ENCODE assay signal across 8 cellular contexts in the genomic region with DNA sequence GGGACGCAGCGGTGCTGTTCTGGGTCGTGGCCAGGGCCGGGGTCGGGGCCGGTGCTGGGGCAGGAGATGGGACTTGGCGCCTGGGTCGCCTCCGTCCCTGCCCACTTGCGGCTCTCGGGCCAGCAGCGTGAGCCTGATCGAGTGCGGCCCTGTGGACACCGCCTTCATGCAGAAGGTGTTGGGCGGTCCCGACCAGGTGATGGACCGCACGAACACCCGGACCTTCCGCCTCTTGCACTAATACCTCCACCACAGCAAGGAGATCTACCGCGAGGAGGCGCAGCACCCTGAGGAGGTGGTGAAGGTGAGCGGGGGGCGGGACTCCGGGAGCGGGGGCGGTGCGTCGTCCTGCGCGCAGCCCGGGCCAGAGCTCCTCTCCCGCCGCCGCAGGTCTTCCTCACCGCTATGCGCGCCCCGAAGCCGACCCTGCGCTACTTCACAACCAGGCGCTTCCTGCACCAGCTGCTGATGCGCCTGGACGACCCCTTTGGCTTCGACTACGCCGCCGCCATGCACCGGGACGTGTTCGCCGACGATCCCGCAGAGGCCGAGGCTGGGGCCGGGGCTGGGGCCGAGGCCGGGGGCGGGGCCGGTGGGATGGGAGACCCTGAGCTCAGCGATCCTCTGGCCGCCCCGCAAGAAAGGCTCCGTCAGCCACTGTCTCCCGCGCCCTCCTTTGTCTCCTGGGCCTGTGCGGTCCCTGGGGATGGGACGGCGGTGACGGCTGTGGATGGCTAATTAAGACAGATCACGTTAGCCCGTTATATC.
DNase-seq lines count a peak whose midpoint lies in the region; ATAC-seq, FAIRE-seq and TF ChIP-seq lines count a peak whose summit lies in the region.

No MANE protein-coding gene starts in this region.

- no peaks in the 10 kb centered on the region for H3K79me2 ChIP-seq in KMS-11 (ENCODE audit: insufficient read depth, low read depth)

- no peaks in the 10 kb centered on the region for H3K9me3 Mint-ChIP-seq in stimulated activated naive CD8-positive, alpha-beta T cell treated with anti-CD3 and anti-CD28 coated beads, Interleukin-15, Interleukin-2, amounts not matched to agents 100 ng/mL and 50 ng/mL, for 24 hours

- H3K9ac ChIP-seq in KMS-11 (no peak overlapping the region), mucosa of stomach (ENCODE audit: low read length) (peak overlapping the region; percentile 8)

- peak overlapping the region; percentile 41 for H3K4me3 Mint-ChIP-seq in stimulated activated naive CD8-positive, alpha-beta T cell treated with anti-CD3 and anti-CD28 coated beads, Interleukin-15, Interleukin-2, amounts not matched to agents 100 ng/mL and 50 ng/mL, for 24 hours

- H3K27ac ChIP-seq in KMS-11 (no peak overlapping the region), coronary artery (no peak overlapping the region)

- peaks cover 10% of the 10 kb centered on the region for H3K4me1 Mint-ChIP-seq in stimulated activated naive CD8-positive, alpha-beta T cell treated with anti-CD3 and anti-CD28 coated beads, Interleukin-15, Interleukin-2, amounts not matched to agents 100 ng/mL and 50 ng/mL, for 24 hours (ENCODE audit: low read depth)

- peak; percentile 62 for ATAC-seq in GM18909 (IDR thresholded peaks at IDR 0.05; ENCODE audit: poor library complexity, unreplicated experiment)
- ATAC-seq in HG02798 (IDR thresholded peaks at IDR 0.05; ENCODE audit: poor library complexity, unreplicated experiment), result no peak

- no peaks in the 10 kb centered on the region for H4K20me1 ChIP-seq in KMS-11 (ENCODE audit: insufficient read depth)

- H2AFZ ChIP-seq in KMS-11 (ENCODE audit: low read depth), result peak overlapping the region; percentile 53

- H3K27me3 Mint-ChIP-seq in stimulated activated naive CD8-positive, alpha-beta T cell treated with anti-CD3 and anti-CD28 coated beads, Interleukin-15, Interleukin-2, amounts not matched to agents 100 ng/mL and 50 ng/mL, for 24 hours, result no peaks in the 10 kb centered on the region

- FAIRE-seq in urothelium cell line (lab: Jason Lieb, UNC), result no peak

- H3K4me1 ChIP-seq in KMS-11 (ENCODE audit: low read depth, poor library complexity, severe bottlenecking) (peaks cover 16% of the 10 kb centered on the region), mucosa of stomach (ENCODE audit: control insufficient read depth, insufficient read depth, low read length) (peaks cover 14% of the 10 kb centered on the region)

- H3K9me3 ChIP-seq in mucosa of stomach (ENCODE audit: control insufficient read depth, low read length), result no peaks in the 10 kb centered on the region

- H3K36me3 ChIP-seq in KMS-11 (ENCODE audit: insufficient read depth), result no peaks in the 10 kb centered on the region
- no peaks in the 10 kb centered on the region for H3K36me3 ChIP-seq in mucosa of stomach (ENCODE audit: control insufficient read depth, insufficient read depth, low read length)

- peaks cover 8% of the 10 kb centered on the region for H3K36me3 Mint-ChIP-seq in stimulated activated naive CD8-positive, alpha-beta T cell treated with anti-CD3 and anti-CD28 coated beads, Interleukin-15, Interleukin-2, amounts not matched to agents 100 ng/mL and 50 ng/mL, for 24 hours (ENCODE audit: low read depth)

- H3K4me3 ChIP-seq in KMS-11 (IDR thresholded peaks at IDR 0.05; ENCODE audit: insufficient read depth, low read depth, low read length) (no peak overlapping the region), coronary artery (peak overlapping the region; percentile 28), mucosa of stomach (ENCODE audit: low read length) (no peak overlapping the region)

- H3K4me2 ChIP-seq in KMS-11, result peak overlapping the region; percentile 85

- peak; percentile 67 for TF ChIP-seq CTCF in KMS-11 (conservative IDR thresholded peaks at IDR 0.05; ENCODE audit: low read depth, low read length)
- TF ChIP-seq CTCF in coronary artery (IDR thresholded peaks at IDR 0.05), result no peak

- peaks cover 7% of the 10 kb centered on the region for H3K27me3 ChIP-seq in KMS-11 (ENCODE audit: insufficient read depth, low read depth)
- no peaks in the 10 kb centered on the region for H3K27me3 ChIP-seq in mucosa of stomach (ENCODE audit: control insufficient read depth, insufficient read depth, low read length)

- no peak overlapping the region for H3K27ac Mint-ChIP-seq in stimulated activated naive CD8-positive, alpha-beta T cell treated with anti-CD3 and anti-CD28 coated beads, Interleukin-15, Interleukin-2, amounts not matched to agents 100 ng/mL and 50 ng/mL, for 24 hours

- peak; percentile 68 for DNase-seq in activated CD4-positive, alpha-beta T cell treated with anti-CD3 and anti-CD28 coated beads for 1 hour
- DNase-seq in coronary artery (ENCODE audit: low spot score), result no peak
- DNase-seq in urothelium cell line (ENCODE audit: low spot score), result no peak
